ENCODE assay signal across 8 cellular contexts in genomic region chr5:86617756-86618577, GRCh38. TPM values are rescaled to one million over a fixed set of nuclear protein-coding genes. Genes with fewer than 3 reads are reported as not detected.
DNase-seq lines count a peak whose midpoint lies in the region; ATAC-seq lines count a peak whose summit lies in the region.

A gene with protein sequence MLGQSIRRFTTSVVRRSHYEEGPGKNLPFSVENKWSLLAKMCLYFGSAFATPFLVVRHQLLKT (plus strand): TSS chr5:86617941. CDS start chr5:86618056, 115 bp downstream.

- peaks cover 15 to 23% (median 16%) of the 10 kb centered on the region in 3 donors for H3K4me1 Mint-ChIP-seq in IgD-negative memory B cell

- ATAC-seq in GM21529 (IDR thresholded peaks at IDR 0.05; ENCODE audit: unreplicated experiment) = peak; percentile 98

- peaks cover 0 to 8% (median 4%) of the 10 kb centered on the region in 3 donors for H3K9me3 Mint-ChIP-seq in IgD-negative memory B cell

- H3K27me3 Mint-ChIP-seq in IgD-negative memory B cell = peaks cover 2% of the 10 kb centered on the region

- peak within 1 kb of the TSS; percentile 92 to 100 (median 99) for H3K27ac Mint-ChIP-seq in IgD-negative memory B cell

- peak within 1 kb of the TSS; percentile 97 to 100 (median 100) for H3K4me3 Mint-ChIP-seq in IgD-negative memory B cell

- DNase-seq in DMS 273 treated with DMSO at 0.1 percent for 48 hours (lab: John Stamatoyannopoulos, UW) (peak; percentile 94), OCI-M2 (lab: John Stamatoyannopoulos, UW; ENCODE audit: unreplicated experiment) (peak; percentile 80), activated T-cell treated with anti-CD3 and anti-CD28 coated beads for 4 hours (peak; percentile 94), epidermal melanocyte (ENCODE audit: insufficient read length, low spot score) (peak; percentile 85), middle frontal gyrus (ENCODE audit: extremely low spot score, low spot score) (peak; percentile 97)
- DNase-seq in stimulated activated CD8-positive, alpha-beta memory T cell treated with anti-CD3 and anti-CD28 coated beads, Interleukin-2, amount 100 ng/mL, for 48 hours (ENCODE audit: low read depth in 2 of 2) = peak; percentile 68 to 78

- peaks cover 5% of the 10 kb centered on the region for H3K36me3 Mint-ChIP-seq in IgD-negative memory B cell

RNA-seq across cellular contexts. Expression of the gene that starts here (rescaled TPM):
- 658 TPM for polyA plus RNA-seq in IgD-negative memory B cell

Comparison
In these comparisons a context has a peak if more than half of its experiments do, and no peak if none do; other contexts are left out.
1. Peak in every context shown above with its lines: DNase-seq and ATAC-seq.